17 cellular contexts compared by ENCODE assay signal in genomic region chr18:51603111-51603510, GRCh38.
A peak's percentile ranks its signal among the peaks of the same experiment; 100 is the strongest.
DNase-seq lines count a peak whose midpoint lies in the region; ATAC-seq and TF ChIP-seq lines count a peak whose summit lies in the region.
"Had no signal": no experiment of that assay in that cellular context is flagged by ENCODE, and none has a peak within 500 bp of the region (broad histone marks: within the 10 kb centered on the region; RNA-seq: fewer than 3 reads in every experiment).

No MANE protein-coding gene starts in this region.

- H3K4me1 Mint-ChIP-seq in neural progenitor cell = no peaks in the 10 kb centered on the region
- H3K4me1 Mint-ChIP-seq: CD4-positive, alpha-beta memory T cell had no signal

- no peak overlapping the region for H3K4me3 ChIP-seq in SJCRH30
- no peak overlapping the region for H3K4me3 ChIP-seq in neural progenitor cell

- H3K79me2 ChIP-seq in neural progenitor cell (ENCODE audit: low read depth) = no peaks in the 10 kb centered on the region

- peaks cover 6% of the 10 kb centered on the region for H3K9me3 Mint-ChIP-seq in neural progenitor cell

- H4K20me1 ChIP-seq in neural progenitor cell (ENCODE audit: low read depth) = no peaks in the 10 kb centered on the region

- H3K27me3 ChIP-seq in SJCRH30 (no peaks in the 10 kb centered on the region), neural progenitor cell (no peaks in the 10 kb centered on the region)
- H3K27me3 ChIP-seq: BE2C had no signal

- no peaks in the 10 kb centered on the region for H3K36me3 Mint-ChIP-seq in neural progenitor cell
- H3K36me3 Mint-ChIP-seq: CD4-positive, alpha-beta memory T cell had no signal

- intact Hi-C loops in posterior vena cava (cut with DNase I) = no loop called here

- H3K27ac ChIP-seq in SJCRH30 (peak overlapping the region; percentile 19; the same call in 1 of the 2 replicates), neural progenitor cell (no peak overlapping the region)
- H3K27ac ChIP-seq: C4-2B had no signal

- peaks cover 6% of the 10 kb centered on the region for H3K9me3 ChIP-seq in SJCRH30 (replicated peaks)
- H3K9me3 ChIP-seq in neural progenitor cell (ENCODE audit: low read depth) = no peaks in the 10 kb centered on the region
- H3K9me3 ChIP-seq: BE2C, Caco-2 had no signal

- H3K27me3 Mint-ChIP-seq in neural progenitor cell (ENCODE audit: insufficient read depth, low read depth) = no peaks in the 10 kb centered on the region

- ATAC-seq in GM18868 (IDR thresholded peaks at IDR 0.05; ENCODE audit: unreplicated experiment) (no peak), HG03045 (IDR thresholded peaks at IDR 0.05; ENCODE audit: unreplicated experiment) (no peak)
- ATAC-seq: HepG2 had no signal

- H3K36me3 ChIP-seq in SJCRH30 (no peaks in the 10 kb centered on the region), neural progenitor cell (no peaks in the 10 kb centered on the region)
- H3K36me3 ChIP-seq: BE2C had no signal

- H3K4me3 Mint-ChIP-seq in neural progenitor cell = no peak overlapping the region
- H3K4me3 Mint-ChIP-seq: CD4-positive, alpha-beta memory T cell; HFFc6 had no signal

- H3K4me1 ChIP-seq in SJCRH30 = peaks cover 10% of the 10 kb centered on the region
- H3K4me1 ChIP-seq in neural progenitor cell = peaks cover 15% of the 10 kb centered on the region
- H3K4me1 ChIP-seq: BE2C, Caco-2 had no signal

- H3K27ac Mint-ChIP-seq in neural progenitor cell = no peak overlapping the region
- H3K27ac Mint-ChIP-seq: CD4-positive, alpha-beta memory T cell; HFFc6 had no signal

- H3K9ac ChIP-seq in neural progenitor cell = no peak overlapping the region

- H3F3A ChIP-seq in neural progenitor cell (ENCODE audit: low read depth) = peaks cover 8% of the 10 kb centered on the region

- DNase-seq in NCI-H2227 (lab: John Stamatoyannopoulos, UW; ENCODE audit: unreplicated experiment) = peak; percentile 17
- DNase-seq in NCI-H2227 treated with DMSO at 0.1 percent for 48 hours (lab: John Stamatoyannopoulos, UW) = no peak
- DNase-seq in ELF-1 (ENCODE audit: low read depth, low spot score) = peak; percentile 31
- DNase-seq in SJCRH30 = peak in 1 of 2 experiments; percentile 47
- peak; percentile 46 for DNase-seq in neural progenitor cell (ENCODE audit: low spot score)
- DNase-seq in posterior vena cava (ENCODE audit: low spot score) = no peak
- DNase-seq: BE2C; Caco-2; CD4-positive, alpha-beta memory T cell; DND-41; GF-D8; HCEC 1CT; HFFc6 had no signal

- H3K4me2 ChIP-seq in neural progenitor cell = peak overlapping the region; percentile 25

- no peak for TF ChIP-seq CTCF in neural progenitor cell (IDR thresholded peaks at IDR 0.05)

- no peak overlapping the region for H2AFZ ChIP-seq in neural progenitor cell (replicated peaks)

Comparison
In these comparisons a context has a peak if more than half of its experiments do, and no peak if none do; other contexts are left out.
1. DNase-seq: peak in NCI-H2227 (single experiment), ELF-1 (single experiment) and neural progenitor cell (single experiment); none in NCI-H2227 treated with DMSO at 0.1 percent for 48 hours (single experiment) and posterior vena cava (single experiment).